Comparison of ENCODE assay signal across 32 cellular contexts in the genomic region with DNA sequence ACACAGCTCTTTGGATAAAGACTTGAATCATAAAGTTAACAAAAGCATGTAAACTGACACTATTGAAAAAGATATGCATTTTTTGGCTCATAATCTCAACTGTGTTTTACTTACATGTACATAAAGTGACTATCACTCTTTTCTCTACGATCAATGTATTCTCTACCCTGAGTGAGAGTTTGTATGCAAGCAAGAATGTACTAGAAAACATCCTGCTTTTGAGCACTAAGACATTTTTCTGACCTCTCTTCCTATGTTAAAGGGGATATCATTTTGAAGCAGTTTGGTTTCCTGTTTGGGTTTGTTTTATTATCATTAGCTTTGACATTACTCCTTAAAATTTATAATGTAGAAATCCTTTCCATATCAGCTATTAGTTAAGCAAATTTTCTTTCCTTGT.
"Had no signal": no experiment of that assay in that cellular context is flagged by ENCODE, and none has a peak within 500 bp of the region (broad histone marks: within the 10 kb centered on the region; RNA-seq: fewer than 3 reads in every experiment).

No MANE protein-coding gene starts in this region.

- FAIRE-seq: astrocyte had no signal

- H3K36me3 Mint-ChIP-seq: natural killer cell; stimulated activated memory B cell treated with anti-CD40 and anti-IgM and Interleukin-4, amounts not matched to agents 10 μg/mL and 1 μg/mL and 100 μg/mL, for 72 hours had no signal

- H3K27me3 Mint-ChIP-seq: activated B cell treated with CpG ODN at 0.5 μM for 24 hours; activated CD8-positive, alpha-beta T cell treated with anti-CD3 and anti-CD28 coated beads for 36 hours; activated T-helper 17 cell treated with anti-CD3 and anti-CD28 coated beads, Interleukin-2, amount 50 U/mL, for 72 hours; dendritic cell treated with granulocyte-macrophage colony-stimulating factor and Interleukin-4, amounts not matched to agents 40 ng/mL and 50 ng/mL, for 4 days; progenitor cell of endocrine pancreas; stimulated activated memory B cell treated with anti-CD40 and anti-IgM and Interleukin-4, amounts not matched to agents 10 μg/mL and 1 μg/mL and 100 μg/mL, for 72 hours had no signal

- H3K27ac Mint-ChIP-seq: activated B cell treated with CpG ODN at 0.5 μM for 24 hours; activated CD8-positive, alpha-beta T cell treated with anti-CD3 and anti-CD28 coated beads for 36 hours; activated T-helper 17 cell treated with anti-CD3 and anti-CD28 coated beads, Interleukin-2, amount 50 U/mL, for 72 hours; dendritic cell treated with granulocyte-macrophage colony-stimulating factor and Interleukin-4, amounts not matched to agents 40 ng/mL and 50 ng/mL, for 4 days; natural killer cell; progenitor cell of endocrine pancreas; stimulated activated memory B cell treated with anti-CD40 and anti-IgM and Interleukin-4, amounts not matched to agents 10 μg/mL and 1 μg/mL and 100 μg/mL, for 72 hours; T-helper 1 cell treated with Interleukin-12 subunit alpha and Interleukin-12 subunit beta and Interleukin-4 antibody, amounts not matched to agents 30 μg/mL and 1 μg/mL, for 36 hours had no signal

- H3K4me1 Mint-ChIP-seq: natural killer cell; stimulated activated memory B cell treated with anti-CD40 and anti-IgM and Interleukin-4, amounts not matched to agents 10 μg/mL and 1 μg/mL and 100 μg/mL, for 72 hours had no signal

- DNase-seq: activated B cell treated with CpG ODN at 0.5 μM for 24 hours; activated CD4-positive, alpha-beta T cell treated with anti-CD3 and anti-CD28 coated beads, Interleukin-2, amount 50 U/mL, for 1 hour; activated CD8-positive, alpha-beta T cell treated with anti-CD3 and anti-CD28 coated beads for 36 hours; activated gamma-delta T cell treated with Interleukin-2 at 50 U/mL for 16 hours; activated naive CD4-positive, alpha-beta T cell treated with anti-CD3 and anti-CD28 coated beads, Interleukin-2, amount 50 U/mL, for 16 hours; activated T-cell treated with anti-CD3 and anti-CD28 coated beads, Interleukin-2, amount 50 U/mL, for 4 hours; amniotic stem cell; brain microvascular endothelial cell; central memory CD4-positive, alpha-beta T cell; effector CD4-positive, alpha-beta T cell; hippocampal formation; kidney; lower lobe of right lung; mesenchymal stem cell; natural killer cell; stimulated activated CD4-positive, alpha-beta T cell treated with anti-CD3 and anti-CD28 coated beads, Interleukin-1b, Interleukin-23, amount 100 ng/mL, for 48 hours; stimulated activated CD4-positive, alpha-beta T cell treated with anti-CD3 and anti-CD28 coated beads, Interleukin-4, amount 100 ng/mL, for 4 hours; stimulated activated CD8-positive, alpha-beta memory T cell treated with anti-CD3 and anti-CD28 coated beads, Interleukin-4, amount 100 ng/mL, for 48 hours; stomach; SW 1271; T-helper 9 cell; thyroid gland; upper lobe of right lung had no signal

- H3K27me3 ChIP-seq: brain microvascular endothelial cell, gastroesophageal sphincter, stomach, thyroid gland, upper lobe of right lung had no signal

- H3K4me1 ChIP-seq: gastroesophageal sphincter, lower lobe of right lung, stomach, thyroid gland, upper lobe of right lung had no signal

- ATAC-seq: activated CD8-positive, alpha-beta T cell treated with anti-CD3 and anti-CD28 coated beads for 36 hours; activated T-cell treated with anti-CD3 and anti-CD28 coated beads, Interleukin-2, amount 50 U/mL, for 4 hours; activated T-helper 17 cell treated with anti-CD3 and anti-CD28 coated beads, Interleukin-2, amount 50 U/mL, for 72 hours; gastroesophageal sphincter; lower lobe of right lung; natural killer cell; sciatic nerve; stimulated activated memory B cell treated with anti-CD40 and anti-IgM and Interleukin-4, amounts not matched to agents 10 μg/mL and 1 μg/mL and 100 μg/mL, for 72 hours; upper lobe of right lung had no signal

- H3K36me3 ChIP-seq: brain microvascular endothelial cell, gastroesophageal sphincter, lower lobe of right lung, stomach, thyroid gland, upper lobe of right lung had no signal

- H3K4me3 Mint-ChIP-seq: activated B cell treated with CpG ODN at 0.5 μM for 24 hours; activated CD8-positive, alpha-beta T cell treated with anti-CD3 and anti-CD28 coated beads for 36 hours; activated T-cell treated with anti-CD3 and anti-CD28 coated beads, Interleukin-2, amount 50 U/mL, for 4 hours; activated T-helper 17 cell treated with anti-CD3 and anti-CD28 coated beads, Interleukin-2, amount 50 U/mL, for 72 hours; dendritic cell treated with granulocyte-macrophage colony-stimulating factor and Interleukin-4, amounts not matched to agents 40 ng/mL and 50 ng/mL, for 4 days; natural killer cell; stimulated activated memory B cell treated with anti-CD40 and anti-IgM and Interleukin-4, amounts not matched to agents 10 μg/mL and 1 μg/mL and 100 μg/mL, for 72 hours; T-helper 1 cell treated with Interleukin-12 subunit alpha and Interleukin-12 subunit beta and Interleukin-4 antibody, amounts not matched to agents 30 μg/mL and 1 μg/mL, for 36 hours had no signal

- H3K9me3 ChIP-seq: gastroesophageal sphincter, lower lobe of right lung, stomach, thyroid gland, upper lobe of right lung had no signal

- H3K27ac ChIP-seq: brain microvascular endothelial cell, gastroesophageal sphincter, lower lobe of right lung, skin epidermis, stomach, thyroid gland, upper lobe of right lung had no signal

- H3K9me3 Mint-ChIP-seq: activated B cell treated with CpG ODN at 0.5 μM for 24 hours; T-helper 1 cell treated with Interleukin-12 subunit alpha and Interleukin-12 subunit beta and Interleukin-4 antibody, amounts not matched to agents 30 μg/mL and 1 μg/mL, for 36 hours had no signal

- H3K4me3 ChIP-seq: gastroesophageal sphincter, lower lobe of right lung, skin epidermis, stomach, thyroid gland, upper lobe of right lung had no signal
